Comparison of ENCODE assay signal across 10 cellular contexts in the genomic region with DNA sequence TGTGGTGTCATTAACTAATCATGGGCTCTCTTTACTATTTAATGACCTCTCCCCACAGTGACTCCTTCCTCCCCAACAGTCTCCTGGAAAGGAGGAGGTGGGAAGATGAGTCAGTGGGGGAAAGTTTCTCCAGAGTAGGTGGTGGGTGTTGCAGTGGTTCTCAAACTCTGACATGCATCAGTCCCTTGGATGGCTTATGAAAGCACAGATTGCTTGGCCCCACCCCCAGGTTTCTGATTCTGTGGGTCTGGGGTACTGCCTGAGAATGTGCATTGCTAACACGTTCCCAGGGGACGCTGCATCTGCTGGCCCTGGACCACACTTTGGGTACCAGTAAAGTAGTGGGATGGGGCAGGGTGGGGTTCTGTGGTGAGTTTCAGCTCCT. TPM values are rescaled to one million over a fixed set of nuclear protein-coding genes. Genes with fewer than 3 reads are reported as not detected.
DNase-seq lines count a peak whose midpoint lies in the region; ATAC-seq and TF ChIP-seq lines count a peak whose summit lies in the region.
"Had no signal": no experiment of that assay in that cellular context is flagged by ENCODE, and none has a peak within 500 bp of the region (broad histone marks: within the 10 kb centered on the region; RNA-seq: fewer than 3 reads in every experiment).

No MANE protein-coding gene starts in this region.

- peaks cover 75% of the 10 kb centered on the region for H3K36me3 Mint-ChIP-seq in activated CD4-positive, alpha-beta memory T cell treated with anti-CD3 and anti-CD28 coated beads, Interleukin-2, amount 10 ng/mL, durations not matched to agents 7 days and 5 days (ENCODE audit: low read depth)

- POLR2A ChIA-PET in activated CD4-positive, alpha-beta memory T cell treated with anti-CD3 and anti-CD28 coated beads, Interleukin-2, amount 10 ng/mL, durations not matched to agents 7 days and 5 days (lab: Charles Lee): interaction anchor here (1.1 to 2.4 kb wide), 7 partner anchors 8 to 42 kb away, joined by 3 to 15 read pairs (median 10); no protein-coding TSS in a partner anchor

- peak; percentile 83 for DNase-seq in activated CD8-positive, alpha-beta memory T cell treated with anti-CD3 and anti-CD28 coated beads for 24 hours
- no peak for DNase-seq in activated CD8-positive, alpha-beta memory T cell treated with anti-CD3 and anti-CD28 coated beads, Interleukin-2, amount 50 U/mL, for 48 hours
- DNase-seq in activated CD4-positive, alpha-beta memory T cell treated with anti-CD3 and anti-CD28 coated beads, Interleukin-2, amount 10 ng/mL, durations not matched to agents 7 days and 5 days: peak; percentile 31
- DNase-seq in hepatic stellate cell (ENCODE audit: low spot score): peak; percentile 52
- no peak for DNase-seq in upper lobe of left lung
- no peak for DNase-seq in transverse colon
- no peak for DNase-seq in D341Med (ENCODE audit: low spot score)
- DNase-seq: BE2C had no signal

- H3K27ac ChIP-seq in upper lobe of left lung: peak overlapping the region; percentile 20 to 69 (median 45)
- H3K27ac ChIP-seq in transverse colon: peak overlapping the region in 1 of 4 donors; percentile 28
- H3K27ac ChIP-seq: ovary had no signal

- H3K36me3 ChIP-seq in upper lobe of left lung (peaks cover 0 to 6% (median 2%) of the 10 kb centered on the region in 4 donors), transverse colon (no peaks in the 10 kb centered on the region)
- H3K36me3 ChIP-seq: BE2C, ovary had no signal

- H3K4me1 ChIP-seq in upper lobe of left lung (peaks cover 68 to 92% (median 78%) of the 10 kb centered on the region in 4 donors), transverse colon (peaks cover 0 to 22% (median 0%) of the 10 kb centered on the region in 4 donors)
- H3K4me1 ChIP-seq: BE2C had no signal

- peak overlapping the region; percentile 59 for H3K4me3 Mint-ChIP-seq in activated CD4-positive, alpha-beta memory T cell treated with anti-CD3 and anti-CD28 coated beads, Interleukin-2, amount 10 ng/mL, durations not matched to agents 7 days and 5 days

- H3K27me3 ChIP-seq in upper lobe of left lung: no peaks in the 10 kb centered on the region
- no peaks in the 10 kb centered on the region for H3K27me3 ChIP-seq in transverse colon
- H3K27me3 ChIP-seq: BE2C, ovary had no signal

- ATAC-seq in upper lobe of left lung (ENCODE audit: low FRiP score in 2 of 2) (no peak), GM18517 (IDR thresholded peaks at IDR 0.05; ENCODE audit: unreplicated experiment) (no peak)

- H3K4me3 ChIP-seq in upper lobe of left lung: no peak overlapping the region
- no peak overlapping the region for H3K4me3 ChIP-seq in transverse colon
- H3K4me3 ChIP-seq: ovary had no signal

- TF ChIP-seq EP300 in upper lobe of left lung (IDR thresholded peaks at IDR 0.05): no peak
- TF ChIP-seq EP300 in transverse colon (IDR thresholded peaks at IDR 0.05; ENCODE audit: low read depth): no peak

- H3K27ac Mint-ChIP-seq in activated CD4-positive, alpha-beta memory T cell treated with anti-CD3 and anti-CD28 coated beads, Interleukin-2, amount 10 ng/mL, durations not matched to agents 7 days and 5 days: peak overlapping the region; percentile 93

- no peaks in the 10 kb centered on the region for H3K9me3 ChIP-seq in upper lobe of left lung
- H3K9me3 ChIP-seq in transverse colon: no peaks in the 10 kb centered on the region
- H3K9me3 ChIP-seq: BE2C, ovary had no signal

- TF ChIP-seq POLR2A in upper lobe of left lung (IDR thresholded peaks at IDR 0.05) (no peak), transverse colon (IDR thresholded peaks at IDR 0.05) (no peak)

- in situ Hi-C loops in transverse colon (cut with MboI; ENCODE audit: low pct_ligation_motif_present in 1 of 4, low pct_unique_long_range_greater_than_20kb in 1 of 4, low sequenced_read_pairs in 3 of 4): no loop called here

- TF ChIP-seq CTCF in upper lobe of left lung (IDR thresholded peaks at IDR 0.05) (no peak), transverse colon (IDR thresholded peaks at IDR 0.05) (no peak)

- intact Hi-C loops in transverse colon (cut with DNase I; ENCODE audit: low total_unique reads): no loop called here

- no peaks in the 10 kb centered on the region for H3K9me3 Mint-ChIP-seq in activated CD4-positive, alpha-beta memory T cell treated with anti-CD3 and anti-CD28 coated beads, Interleukin-2, amount 10 ng/mL, durations not matched to agents 7 days and 5 days

- H3K27me3 Mint-ChIP-seq in activated CD4-positive, alpha-beta memory T cell treated with anti-CD3 and anti-CD28 coated beads, Interleukin-2, amount 10 ng/mL, durations not matched to agents 7 days and 5 days: no peaks in the 10 kb centered on the region

- peaks cover 88% of the 10 kb centered on the region for H3K4me1 Mint-ChIP-seq in activated CD4-positive, alpha-beta memory T cell treated with anti-CD3 and anti-CD28 coated beads, Interleukin-2, amount 10 ng/mL, durations not matched to agents 7 days and 5 days

- 73 to 83% methylated on average over 2 of the region's 2 CpGs for WGBS in upper lobe of left lung, 2 donors
- 73% methylated on average over 2 of the region's 2 CpGs; no CpG with 5 or more reads in 1 of the 2 donors for WGBS in transverse colon (ENCODE audit: low coverage in 1 of 2), 2 donors

- CTCF ChIA-PET in activated CD4-positive, alpha-beta memory T cell treated with anti-CD3 and anti-CD28 coated beads, Interleukin-2, amount 10 ng/mL, durations not matched to agents 7 days and 5 days (lab: Charles Lee): interaction anchor here (1.4 to 2.8 kb wide), 7 partner anchors 10 to 336 kb away, joined by 4 to 13 read pairs (median 6); partner anchors contain the start of gene CD82

RNA-seq across cellular contexts. Expression of gene CD82, which starts 9.8 kb away (rescaled TPM):
- total RNA-seq in activated CD4-positive, alpha-beta memory T cell treated with anti-CD3 and anti-CD28 coated beads, Interleukin-2, amount 10 ng/mL, durations not matched to agents 7 days and 5 days: 100 to 1,000 TPM; 193 to 208 TPM
- 100 to 1,000 TPM in 2 of 6 donors, 10 to 100 TPM in 4; 29.8 to 148 (median 69.9) TPM for total RNA-seq in upper lobe of left lung
- 10 to 100 TPM in 3 of 4 donors, 1 to 10 TPM in 1; 7.9 to 23.1 (median 14.0) TPM for total RNA-seq in transverse colon

Comparison
In these comparisons a context has a peak if more than half of its experiments do, and no peak if none do; other contexts are left out.
1. DNase-seq: peak in activated CD8-positive, alpha-beta memory T cell treated with anti-CD3 and anti-CD28 coated beads for 24 hours (single experiment), activated CD4-positive, alpha-beta memory T cell treated with anti-CD3 and anti-CD28 coated beads, Interleukin-2, amount 10 ng/mL, durations not matched to agents 7 days and 5 days (single experiment) and hepatic stellate cell (single experiment); none in activated CD8-positive, alpha-beta memory T cell treated with anti-CD3 and anti-CD28 coated beads, Interleukin-2, amount 50 U/mL, for 48 hours (single experiment), upper lobe of left lung (0 of 2), transverse colon (single experiment) and D341Med (single experiment).